1 cellular context compared by ENCODE assay signal in the genomic region with DNA sequence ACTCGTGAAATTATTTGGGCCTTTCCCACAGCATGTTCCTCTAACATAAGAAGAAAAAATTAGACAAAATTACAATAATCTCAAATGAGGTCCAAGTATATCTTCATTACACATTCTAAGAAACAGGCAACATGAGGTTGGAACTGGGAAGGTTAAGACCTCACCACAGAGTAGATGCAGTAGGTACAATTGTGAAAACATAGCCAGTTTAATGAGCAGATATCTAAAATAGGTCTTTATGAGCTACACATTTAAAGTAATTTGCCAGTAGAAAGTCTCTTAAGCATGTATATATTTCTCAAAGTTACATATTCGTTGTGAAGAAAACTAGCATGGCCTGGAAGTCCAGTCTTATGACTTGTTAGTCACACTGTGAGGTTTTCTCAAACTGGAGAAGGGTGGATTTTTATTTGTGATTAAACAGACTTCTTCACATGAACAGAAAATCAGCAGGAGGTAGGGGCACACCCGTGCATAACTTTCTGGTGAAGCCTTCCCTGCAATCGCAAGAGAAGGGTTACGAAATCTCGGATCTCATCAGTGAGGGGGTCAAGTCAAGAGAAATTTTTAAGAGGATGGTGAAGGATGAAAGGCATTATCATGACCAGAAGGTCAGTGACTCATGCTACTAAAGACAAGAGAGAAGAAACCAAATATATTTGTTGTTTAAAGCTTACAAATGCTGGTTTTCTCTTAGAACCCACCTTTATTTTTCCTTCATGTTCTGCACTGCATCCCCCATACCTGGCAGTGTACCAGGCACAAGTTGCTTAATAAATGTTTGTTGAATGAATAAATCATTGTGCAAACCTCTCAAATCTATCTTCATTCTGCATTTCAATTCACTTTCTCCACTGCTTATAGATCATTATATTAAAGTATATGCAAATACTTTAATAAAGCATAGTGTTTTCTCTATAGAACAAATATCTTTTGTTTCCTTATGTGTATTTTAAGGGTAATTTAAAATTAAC.
A peak's percentile ranks its signal among the peaks of the same experiment; 100 is the strongest.
TF ChIP-seq lines count a peak whose summit lies in the region.

No MANE protein-coding gene starts in this region.

TF ChIP-seq in Ishikawa, 13 proteins besides CTCF, POLR2A, EP300 and RAD21:
- TF ChIP-seq, protein P1, sequence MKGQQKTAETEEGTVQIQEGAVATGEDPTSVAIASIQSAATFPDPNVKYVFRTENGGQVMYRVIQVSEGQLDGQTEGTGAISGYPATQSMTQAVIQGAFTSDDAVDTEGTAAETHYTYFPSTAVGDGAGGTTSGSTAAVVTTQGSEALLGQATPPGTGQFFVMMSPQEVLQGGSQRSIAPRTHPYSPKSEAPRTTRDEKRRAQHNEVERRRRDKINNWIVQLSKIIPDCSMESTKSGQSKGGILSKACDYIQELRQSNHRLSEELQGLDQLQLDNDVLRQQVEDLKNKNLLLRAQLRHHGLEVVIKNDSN (IDR thresholded peaks at IDR 0.05) = no peak
- TF ChIP-seq CEBPB (IDR thresholded peaks at IDR 0.05) = peak; percentile 46; the same call in 1 of the 2 replicates
